Comparison of ENCODE assay signal across 12 cellular contexts in the genomic region with DNA sequence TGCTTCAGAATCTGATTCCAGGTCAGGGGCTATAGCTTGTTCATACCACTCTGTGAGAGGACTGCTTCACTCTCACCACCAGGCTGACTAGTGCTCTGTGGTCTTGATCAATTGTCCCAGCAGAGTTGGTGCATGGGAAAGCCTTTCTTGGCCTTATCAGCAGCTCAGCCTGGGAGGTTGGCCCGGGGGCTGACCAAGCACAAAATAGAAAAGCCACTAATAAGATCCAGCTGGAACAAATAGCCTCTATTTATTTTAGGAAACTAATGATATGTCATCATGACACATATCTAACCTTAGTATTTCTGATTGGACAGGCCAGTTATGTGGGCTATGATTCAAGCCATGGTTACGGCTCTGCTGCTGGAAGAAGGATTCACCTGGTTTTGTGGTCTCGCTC.
DNase-seq lines count a peak whose midpoint lies in the region; ATAC-seq and TF ChIP-seq lines count a peak whose summit lies in the region.
"Had no signal": no experiment of that assay in that cellular context is flagged by ENCODE, and none has a peak within 500 bp of the region (broad histone marks: within the 10 kb centered on the region; RNA-seq: fewer than 3 reads in every experiment).

No MANE protein-coding gene starts in this region.

- POLR2A ChIA-PET in AG04449 (lab: Yijun Ruan, JAX) = no interaction called here

- H3K27me3 ChIP-seq in H7 (ENCODE audit: control insufficient read depth, insufficient read depth, low read length) = no peaks in the 10 kb centered on the region

- CTCF ChIA-PET in AG04449 (lab: Yijun Ruan, JAX) = interaction anchor here (0.9 to 6.3 kb wide), 6 partner anchors 12 to 101 kb away, joined by 3 to 32 read pairs (median 3); no protein-coding TSS in a partner anchor

- DNase-seq in AG04449 (ENCODE audit: low read depth, low spot score) = peak; percentile 36
- peak; percentile 31 for DNase-seq in HS-27A (ENCODE audit: low read depth)
- DNase-seq in astrocyte of the hippocampus (ENCODE audit: low read depth, low spot score) = peak; percentile 39
- DNase-seq in hepatic stellate cell (ENCODE audit: low spot score) = peak; percentile 57
- DNase-seq in H7 = no peak
- no peak for DNase-seq in NCI-H510A (lab: John Stamatoyannopoulos, UW)
- DNase-seq: activated T-cell treated with anti-CD3 and anti-CD28 coated beads, Interleukin-2, amount 50 U/mL, for 48 hours; AML-193; KG1 had no signal

- peak; percentile 8 for TF ChIP-seq CTCF in AG04449 (IDR thresholded peaks at IDR 0.05; ENCODE audit: insufficient read depth, low read length, missing control alignments)

- H3K36me3 ChIP-seq in H7 (replicated peaks; ENCODE audit: control insufficient read depth, insufficient read depth, low read length) = no peaks in the 10 kb centered on the region

- H3K4me3 ChIP-seq in AG04449 (ENCODE audit: low read depth, low read length) (no peak overlapping the region), H7 (ENCODE audit: insufficient read depth, low read depth, low read length) (no peak overlapping the region)

- ATAC-seq in GM21529 (IDR thresholded peaks at IDR 0.05; ENCODE audit: unreplicated experiment) (no peak), GM21528 (IDR thresholded peaks at IDR 0.05; ENCODE audit: low FRiP score, unreplicated experiment) (no peak)
- ATAC-seq: WTC11 had no signal

Comparison
In these comparisons a context has a peak if more than half of its experiments do, and no peak if none do; other contexts are left out.
1. DNase-seq: peak in AG04449 (single experiment), HS-27A (single experiment), astrocyte of the hippocampus (single experiment) and hepatic stellate cell (single experiment); none in H7 (single experiment) and NCI-H510A (single experiment).